In genomic region chr13:109494955-109495354, GRCh38 we compare ENCODE assay signal across 12 cellular contexts.
A peak's percentile ranks its signal among the peaks of the same experiment; 100 is the strongest.
DNase-seq lines count a peak whose midpoint lies in the region; ATAC-seq, FAIRE-seq and TF ChIP-seq lines count a peak whose summit lies in the region.
"Had no signal": no experiment of that assay in that cellular context is flagged by ENCODE, and none has a peak within 500 bp of the region (broad histone marks: within the 10 kb centered on the region; RNA-seq: fewer than 3 reads in every experiment).

No MANE protein-coding gene starts in this region.

- peak overlapping the region; percentile 86 for H3K27ac Mint-ChIP-seq in HFFc6
- no peak overlapping the region for H3K27ac Mint-ChIP-seq in naive thymus-derived CD8-positive, alpha-beta T cell
- H3K27ac Mint-ChIP-seq: activated B cell treated with CpG ODN at 0.5 μM for 24 hours, naive B cell had no signal

- H3K4me3 ChIP-seq in fibroblast of lung (replicated peaks in 1 of 4; ENCODE audit: control extremely low read depth in 1 of 4, insufficient read depth in 1 of 4, low read depth in 3 of 4, low read length in 4 of 4), result no peak overlapping the region
- no peak overlapping the region for H3K4me3 ChIP-seq in skeletal muscle satellite cell (ENCODE audit: low read length)

- H3K9me3 Mint-ChIP-seq in HFFc6, result no peaks in the 10 kb centered on the region
- no peaks in the 10 kb centered on the region for H3K9me3 Mint-ChIP-seq in naive thymus-derived CD8-positive, alpha-beta T cell
- H3K9me3 Mint-ChIP-seq: activated B cell treated with CpG ODN at 0.5 μM for 24 hours, naive B cell had no signal

- H3K27me3 ChIP-seq in fibroblast of lung (ENCODE audit: control insufficient read depth, insufficient read depth, low read length) (no peaks in the 10 kb centered on the region), skeletal muscle satellite cell (ENCODE audit: control insufficient read depth, insufficient read depth, low read length) (no peaks in the 10 kb centered on the region)
- H3K27me3 ChIP-seq: dorsolateral prefrontal cortex had no signal

- H3K79me2 ChIP-seq in fibroblast of lung (ENCODE audit: control insufficient read depth, insufficient read depth, low read length), result no peaks in the 10 kb centered on the region

- H3K9me3 ChIP-seq in fibroblast of lung (ENCODE audit: control insufficient read depth, insufficient read depth, low read depth, low read length), result no peaks in the 10 kb centered on the region
- H3K9me3 ChIP-seq in skeletal muscle satellite cell (replicated peaks; ENCODE audit: low read length), result no peaks in the 10 kb centered on the region

- no peaks in the 10 kb centered on the region for H3K36me3 ChIP-seq in fibroblast of lung (ENCODE audit: control insufficient read depth, insufficient read depth, low read length)
- H3K36me3 ChIP-seq in skeletal muscle satellite cell (ENCODE audit: insufficient read depth, low read length), result no peaks in the 10 kb centered on the region

- CTCF ChIA-PET in RWPE1 (lab: Yijun Ruan, JAX), result no interaction called here

- TF ChIP-seq POLR2A in GM12892 (IDR thresholded peaks at IDR 0.05; ENCODE audit: low read depth, low read length), result no peak

- H3K4me2 ChIP-seq in fibroblast of lung (ENCODE audit: extremely low read depth, insufficient read depth, low read length) (no peak overlapping the region), skeletal muscle satellite cell (ENCODE audit: low read length) (peak overlapping the region; percentile 7)

- H3K4me1 ChIP-seq in fibroblast of lung (ENCODE audit: control insufficient read depth, extremely low read depth, insufficient read depth, low read length) (no peaks in the 10 kb centered on the region), skeletal muscle satellite cell (ENCODE audit: control insufficient read depth, insufficient read depth, low read length) (peaks cover 20% of the 10 kb centered on the region)

- H3K4me1 Mint-ChIP-seq in HFFc6 (ENCODE audit: low read depth), result peaks cover 24% of the 10 kb centered on the region
- H3K4me1 Mint-ChIP-seq in naive thymus-derived CD8-positive, alpha-beta T cell, result peaks cover 0 to 2% (median 0%) of the 10 kb centered on the region in 4 donors
- H3K4me1 Mint-ChIP-seq: activated B cell treated with CpG ODN at 0.5 μM for 24 hours, naive B cell had no signal

- POLR2A ChIA-PET in RWPE1 (lab: Yijun Ruan, JAX; ENCODE audit: low non-redundant PET), result no interaction called here
- POLR2A ChIA-PET in naive thymus-derived CD8-positive, alpha-beta T cell (lab: Charles Lee), result no interaction called here

- no peaks in the 10 kb centered on the region for H4K20me1 ChIP-seq in fibroblast of lung (ENCODE audit: control insufficient read depth, extremely low read depth, insufficient read depth, low read length)

- no peak overlapping the region for H2AFZ ChIP-seq in fibroblast of lung (ENCODE audit: low read length)

- H3K27ac ChIP-seq in RWPE1 (peak overlapping the region; percentile 97), fibroblast of lung (ENCODE audit: insufficient read depth, low read length) (no peak overlapping the region)

- peak overlapping the region; percentile 46; the same call in 1 of the 2 replicates for H3K4me3 Mint-ChIP-seq in HFFc6
- no peak overlapping the region for H3K4me3 Mint-ChIP-seq in naive thymus-derived CD8-positive, alpha-beta T cell
- H3K4me3 Mint-ChIP-seq: activated B cell treated with CpG ODN at 0.5 μM for 24 hours, naive B cell had no signal

- H3K36me3 Mint-ChIP-seq in HFFc6 (ENCODE audit: low read depth), result no peaks in the 10 kb centered on the region
- no peaks in the 10 kb centered on the region for H3K36me3 Mint-ChIP-seq in naive thymus-derived CD8-positive, alpha-beta T cell
- H3K36me3 Mint-ChIP-seq: naive B cell had no signal

- peaks cover 2% of the 10 kb centered on the region; the same call in 1 of the 2 replicates for H3K27me3 Mint-ChIP-seq in HFFc6 (ENCODE audit: insufficient read depth)
- peaks cover 0 to 30% (median 2%) of the 10 kb centered on the region in 5 donors for H3K27me3 Mint-ChIP-seq in naive thymus-derived CD8-positive, alpha-beta T cell
- H3K27me3 Mint-ChIP-seq: activated B cell treated with CpG ODN at 0.5 μM for 24 hours had no signal

- no peak for ATAC-seq in naive thymus-derived CD8-positive, alpha-beta T cell

- no peak for FAIRE-seq in GM12892 (lab: Jason Lieb, UNC)
- FAIRE-seq: RCC 7860 had no signal

- TF ChIP-seq CTCF in HFFc6 (IDR thresholded peaks at IDR 0.05), result no peak
- TF ChIP-seq CTCF in RWPE1 (conservative IDR thresholded peaks at IDR 0.05; ENCODE audit: low read depth), result no peak
- TF ChIP-seq CTCF in fibroblast of lung (conservative IDR thresholded peaks at IDR 0.05 in 1 of 2, IDR thresholded peaks at IDR 0.05 in 1 of 2; ENCODE audit: low read depth in 1 of 2, low read length in 2 of 2), result no peak

- DNase-seq in HFFc6, result peak; percentile 81
- peak; percentile 69 for DNase-seq in RWPE1 (ENCODE audit: low spot score)
- DNase-seq in fibroblast of lung (ENCODE audit: low read depth in 2 of 2), result peak; percentile 69 to 84
- DNase-seq in naive thymus-derived CD8-positive, alpha-beta T cell, result no peak
- no peak for DNase-seq in cerebellum (ENCODE audit: low spot score)
- DNase-seq in GM12892 (ENCODE audit: insufficient read length), result no peak
- DNase-seq: activated B cell treated with CpG ODN at 0.5 μM for 24 hours, naive B cell, NCI-H1105 treated with DMSO at 0.1 percent for 48 hours had no signal

- H3K9ac ChIP-seq in fibroblast of lung (ENCODE audit: insufficient read depth, low read length), result no peak overlapping the region
- H3K9ac ChIP-seq in skeletal muscle satellite cell (ENCODE audit: low read depth, low read length), result peak overlapping the region; percentile 76

Comparison
In these comparisons a context has a peak if more than half of its experiments do, and no peak if none do; other contexts are left out.
1. DNase-seq: peak in HFFc6 (single experiment), RWPE1 (single experiment) and fibroblast of lung (2 of 2); none in naive thymus-derived CD8-positive, alpha-beta T cell (0 of 10), cerebellum (single experiment) and GM12892 (single experiment).